In the genomic region with DNA sequence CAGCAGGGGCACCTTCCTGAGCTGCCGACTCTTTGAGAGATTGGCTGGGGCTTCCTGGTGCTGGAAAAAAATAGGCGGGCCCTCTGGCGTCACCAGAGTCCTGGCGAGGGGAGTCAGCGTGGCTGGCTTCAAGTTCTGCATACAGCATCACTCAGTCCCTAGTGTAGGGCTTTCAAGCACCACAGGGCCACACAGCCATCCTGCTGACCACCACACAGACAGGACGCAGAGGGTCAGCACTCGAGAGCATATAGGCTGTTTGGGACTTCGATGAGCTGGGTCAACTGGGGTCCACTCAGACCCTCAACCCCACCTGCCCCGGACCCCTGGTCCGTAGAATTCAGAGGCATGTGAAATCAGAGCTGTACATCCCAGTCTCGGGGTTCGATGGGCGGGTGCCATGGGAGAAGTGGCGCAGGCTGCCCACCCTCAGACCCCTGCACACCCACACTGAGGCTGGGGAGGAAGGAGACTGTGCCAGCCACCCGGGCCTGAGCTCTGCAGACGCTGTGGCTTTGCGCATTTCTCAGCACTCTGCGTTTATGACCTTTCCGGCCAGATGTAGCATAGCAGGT, we compare ENCODE assay signal across 30 cellular contexts.
"Had no signal": no experiment of that assay in that cellular context is flagged by ENCODE, and none has a peak within 500 bp of the region (broad histone marks: within the 10 kb centered on the region; RNA-seq: fewer than 3 reads in every experiment).

No MANE protein-coding gene starts in this region.

- ATAC-seq: activated CD4-positive, CD25-positive, alpha-beta regulatory T cell treated with anti-CD3 and anti-CD28 coated beads, Interleukin-2, amount 50 U/mL, for 24 hours; activated CD8-positive, alpha-beta T cell treated with anti-CD3 and anti-CD28 coated beads for 36 hours; activated naive CD8-positive, alpha-beta T cell treated with anti-CD3 and anti-CD28 coated beads, Interleukin-2, amount 50 U/mL, for 24 hours; body of pancreas; effector memory CD8-positive, alpha-beta T cell; foreskin keratinocyte; gastrocnemius medialis; T-helper 17 cell had no signal

- H3K27me3 ChIP-seq: adrenal gland, body of pancreas, foreskin keratinocyte, gastrocnemius medialis had no signal

- H3K9me3 ChIP-seq: adrenal gland, body of pancreas, esophagus muscularis mucosa, gastrocnemius medialis had no signal

- H3K36me3 ChIP-seq: adrenal gland, esophagus muscularis mucosa, gastrocnemius medialis, WERI-Rb-1 had no signal

- H3K4me3 ChIP-seq: adrenal gland, body of pancreas, esophagus muscularis mucosa, gastrocnemius medialis had no signal

- H3K27ac ChIP-seq: adrenal gland, body of pancreas, esophagus muscularis mucosa, foreskin keratinocyte, gastrocnemius medialis, WERI-Rb-1 had no signal

- FAIRE-seq: colon had no signal

- H3K4me1 ChIP-seq: body of pancreas, esophagus muscularis mucosa, foreskin keratinocyte, gastrocnemius medialis had no signal

- DNase-seq: activated B cell treated with CpG ODN at 0.5 μM for 24 hours; activated CD4-positive, alpha-beta T cell treated with anti-CD3 and anti-CD28 coated beads for 48 hours; activated CD4-positive, alpha-beta T cell treated with anti-CD3 and anti-CD28 coated beads, Interleukin-2, amount 50 U/mL, for 1 hour; activated CD4-positive, alpha-beta T cell treated with anti-CD3 and anti-CD28 coated beads, Interleukin-2, amount 50 U/mL, for 48 hours; activated CD8-positive, alpha-beta memory T cell treated with anti-CD3 and anti-CD28 coated beads for 24 hours; activated CD8-positive, alpha-beta T cell treated with anti-CD3 and anti-CD28 coated beads for 36 hours; activated effector memory CD4-positive, alpha-beta T cell treated with anti-CD3 and anti-CD28 coated beads, Interleukin-2, amount 50 U/mL, for 16 hours; activated naive CD4-positive, alpha-beta T cell treated with anti-CD3 and anti-CD28 coated beads for 36 hours; activated naive CD8-positive, alpha-beta T cell treated with anti-CD3 and anti-CD28 coated beads for 36 hours; activated naive CD8-positive, alpha-beta T cell treated with anti-CD3 and anti-CD28 coated beads, Interleukin-2, amount 50 U/mL, for 24 hours; activated T-cell treated with anti-CD3 and anti-CD28 coated beads, Interleukin-2, amount 50 U/mL, for 48 hours; adrenal gland; amygdala; aorta; body of pancreas; caudate nucleus; cortex of kidney; dermis blood vessel endothelial cell; effector CD4-positive, alpha-beta T cell; effector memory CD8-positive, alpha-beta T cell; erythroblast; foreskin keratinocyte; gastrocnemius medialis; T-helper 1 cell; T-helper 17 cell; T1000; WERI-Rb-1 had no signal
